ENCODE assay signal across 15 cellular contexts in genomic region chr12:95424271-95424994, GRCh38. TPM values are rescaled to one million over a fixed set of nuclear protein-coding genes. Genes with fewer than 3 reads are reported as not detected.
A peak's percentile ranks its signal among the peaks of the same experiment; 100 is the strongest.
DNase-seq lines count a peak whose midpoint lies in the region; ATAC-seq and TF ChIP-seq lines count a peak whose summit lies in the region.
"Had no signal": no experiment of that assay in that cellular context is flagged by ENCODE, and none has a peak within 500 bp of the region (broad histone marks: within the 10 kb centered on the region; RNA-seq: fewer than 3 reads in every experiment).

No MANE protein-coding gene starts in this region.

- H3K9me3 ChIP-seq in cardiac muscle cell (ENCODE audit: low read depth) = no peaks in the 10 kb centered on the region
- no peaks in the 10 kb centered on the region for H3K9me3 ChIP-seq in thoracic aorta
- H3K9me3 ChIP-seq: neutrophil had no signal

- H3K4me1 ChIP-seq in cardiac muscle cell (ENCODE audit: low read depth) (no peaks in the 10 kb centered on the region), thoracic aorta (ENCODE audit: control insufficient read depth in 1 of 2, low read depth in 2 of 2) (peaks cover 12 to 30% of the 10 kb centered on the region in 2 donors)

- intact Hi-C loops in Right ventricle myocardium inferior (cut with DNase I) = loop anchor here (5.0 kb wide), 1 partner anchor 48 kb away; the partner anchor contains the start of gene METAP2

- H3K36me3 ChIP-seq in cardiac muscle cell = no peaks in the 10 kb centered on the region
- no peaks in the 10 kb centered on the region for H3K36me3 ChIP-seq in thoracic aorta
- H3K36me3 ChIP-seq: brain microvascular endothelial cell, neutrophil had no signal

- no peak for TF ChIP-seq CTCF in cardiac muscle cell (IDR thresholded peaks at IDR 0.05; ENCODE audit: low read depth, low read length)
- no peak for TF ChIP-seq CTCF in thoracic aorta (IDR thresholded peaks at IDR 0.05)

- peak in 1 of 2 donors; percentile 31 for DNase-seq in cardiac muscle cell (ENCODE audit: low read depth in 1 of 2, low spot score in 1 of 2)
- DNase-seq in Right ventricle myocardium inferior (ENCODE audit: missing footprints) = no peak
- DNase-seq in NCI-H345 treated with DMSO at 0.1 percent for 48 hours (lab: John Stamatoyannopoulos, UW; ENCODE audit: unreplicated experiment) = peak; percentile 39
- peak; percentile 71 for DNase-seq in kidney glomerular epithelial cell (lab: John Stamatoyannopoulos, UW)
- DNase-seq in thoracic aorta (ENCODE audit: low spot score) = no peak
- no peak for DNase-seq in HK-2 (ENCODE audit: unreplicated experiment)
- DNase-seq: ACHN; activated CD4-positive, alpha-beta memory T cell treated with anti-CD3 and anti-CD28 coated beads, Interleukin-2, amount 10 ng/mL, durations not matched to agents 7 days and 5 days; activated T-cell treated with anti-CD3 and anti-CD28 coated beads, Interleukin-2, amount 50 U/mL, for 24 hours; brain microvascular endothelial cell; dorsolateral prefrontal cortex had no signal

- ATAC-seq in Right ventricle myocardium inferior (no peak), thoracic aorta (ENCODE audit: insufficient number of reproducible peaks, low FRiP score, low read depth) (no peak), GM21737 (IDR thresholded peaks at IDR 0.05; ENCODE audit: unreplicated experiment) (no peak), GM21367 (IDR thresholded peaks at IDR 0.05; ENCODE audit: unreplicated experiment) (no peak)
- ATAC-seq: sciatic nerve had no signal

- H3K27me3 ChIP-seq in cardiac muscle cell (no peaks in the 10 kb centered on the region), thoracic aorta (replicated peaks; ENCODE audit: insufficient read depth) (no peaks in the 10 kb centered on the region)
- H3K27me3 ChIP-seq: brain microvascular endothelial cell, dorsolateral prefrontal cortex, neutrophil had no signal

- H3K4me3 ChIP-seq in cardiac muscle cell = no peak overlapping the region
- no peak overlapping the region for H3K4me3 ChIP-seq in thoracic aorta
- H3K4me3 ChIP-seq: dorsolateral prefrontal cortex had no signal

- H3K27ac ChIP-seq in cardiac muscle cell (peak overlapping the region; percentile 41), thoracic aorta (peak overlapping the region; percentile 62 to 63)
- H3K27ac ChIP-seq: brain microvascular endothelial cell, dorsolateral prefrontal cortex, neutrophil had no signal

RNA-seq across cellular contexts. Expression of gene METAP2, which starts 49.5 kb away (rescaled TPM):
- total RNA-seq in cardiac muscle cell (59.1 and 98.8 TPM in 2 replicates), Right ventricle myocardium inferior (53.2 TPM), thoracic aorta (10 to 100 TPM; 24.5 to 87.6 TPM)
- 41.1 and 67.8 TPM in 2 replicates for polyA plus RNA-seq in cardiac muscle cell

Comparison
In these comparisons a context has a peak if more than half of its experiments do, and no peak if none do; other contexts are left out.
1. DNase-seq: peak in NCI-H345 treated with DMSO at 0.1 percent for 48 hours (single experiment) and kidney glomerular epithelial cell (single experiment); none in Right ventricle myocardium inferior (single experiment), thoracic aorta (single experiment) and HK-2 (single experiment).